ENCODE assay signal across 8 cellular contexts in genomic region chr7:75156913-75157399, GRCh38.
DNase-seq lines count a peak whose midpoint lies in the region; ATAC-seq and TF ChIP-seq lines count a peak whose summit lies in the region.
"Not testable (repeated sequence)": the region's sequence is repeated elsewhere in the genome, so short reads cannot be mapped to it uniquely, and the experiment has no call there.

No MANE protein-coding gene starts in this region.

- not testable (repeated sequence) for H3K4me1 ChIP-seq in ascending aorta

- not testable (repeated sequence) for H3K27me3 Mint-ChIP-seq in progenitor cell of endocrine pancreas

- not testable (repeated sequence) for H3K36me3 ChIP-seq in ascending aorta

- intact Hi-C loops in ascending aorta (cut with DNase I); left ventricle myocardium superior (cut with micrococcal nuclease): not testable (repeated sequence)

- H3K9me3 ChIP-seq in ascending aorta: not testable (repeated sequence)

- ATAC-seq in GM18498 (IDR thresholded peaks at IDR 0.05; ENCODE audit: unreplicated experiment) (peak; percentile 95), GM21825 (IDR thresholded peaks at IDR 0.05; ENCODE audit: unreplicated experiment) (peak; percentile 84), HG03457 (IDR thresholded peaks at IDR 0.05; ENCODE audit: unreplicated experiment) (peak; percentile 80), left ventricle myocardium superior (peak; percentile 98)

- not testable (repeated sequence) for H3K36me3 Mint-ChIP-seq in progenitor cell of endocrine pancreas (ENCODE audit: insufficient read depth)

- H3K4me3 Mint-ChIP-seq in progenitor cell of endocrine pancreas (ENCODE audit: low read depth): not testable (repeated sequence)

- peak overlapping the region; percentile 35 to 60 for H3K27ac ChIP-seq in ascending aorta

- not testable (repeated sequence) for H3K4me1 Mint-ChIP-seq in progenitor cell of endocrine pancreas (ENCODE audit: low read depth)

- not testable (repeated sequence) for H3K27ac Mint-ChIP-seq in progenitor cell of endocrine pancreas

- TF ChIP-seq CTCF in ascending aorta (IDR thresholded peaks at IDR 0.05); progenitor cell of endocrine pancreas (IDR thresholded peaks at IDR 0.05; ENCODE audit: unreplicated experiment): not testable (repeated sequence)

- not testable (repeated sequence) for H3K27me3 ChIP-seq in ascending aorta

- H3K9me3 Mint-ChIP-seq in progenitor cell of endocrine pancreas (ENCODE audit: low read depth): not testable (repeated sequence)

- DNase-seq in activated CD4-positive, alpha-beta T cell treated with anti-CD3 and anti-CD28 coated beads for 48 hours: peak; percentile 95
- DNase-seq in ascending aorta (ENCODE audit: low spot score in 2 of 2) (peak; percentile 83 to 98), left ventricle myocardium superior (peak; percentile 98), progenitor cell of endocrine pancreas (ENCODE audit: low spot score, unreplicated experiment) (peak; percentile 91)
- DNase-seq in stimulated activated CD8-positive, alpha-beta memory T cell treated with anti-CD3 and anti-CD28 coated beads, Interleukin-7, amount 100 ng/mL, for 48 hours (ENCODE audit: extremely low read depth in 1 of 2, low read depth in 1 of 2): peak; percentile 76 to 88

- peak overlapping the region; percentile 39 to 65 for H3K4me3 ChIP-seq in ascending aorta

Comparison
In these comparisons a context has a peak if more than half of its experiments do, and no peak if none do; other contexts are left out.
1. Peak in every context shown above with its lines: DNase-seq, ATAC-seq, H3K4me3 ChIP-seq and H3K27ac ChIP-seq.